ENCODE assay signal across 8 cellular contexts in genomic region chr11:62105611-62106245, GRCh38. TPM values are rescaled to one million over a fixed set of nuclear protein-coding genes. Genes with fewer than 3 reads are reported as not detected.
A peak's percentile ranks its signal among the peaks of the same experiment; 100 is the strongest.
DNase-seq lines count a peak whose midpoint lies in the region; ATAC-seq lines count a peak whose summit lies in the region.

No MANE protein-coding gene starts in this region.

- H3K9me3 Mint-ChIP-seq in activated naive CD8-positive, alpha-beta T cell treated with anti-CD3 and anti-CD28 coated beads, Interleukin-2, amount 10 ng/mL, durations not matched to agents 7 days and 5 days = no peaks in the 10 kb centered on the region
- no peaks in the 10 kb centered on the region for H3K9me3 Mint-ChIP-seq in immature natural killer cell
- peaks cover 0 to 4% of the 10 kb centered on the region in 2 donors for H3K9me3 Mint-ChIP-seq in stimulated activated naive B cell treated with anti-CD40 and anti-IgM and Interleukin-4, amounts not matched to agents 10 μg/mL and 1 μg/mL and 100 μg/mL, for 72 hours

- H3K36me3 Mint-ChIP-seq in activated naive CD8-positive, alpha-beta T cell treated with anti-CD3 and anti-CD28 coated beads, Interleukin-2, amount 10 ng/mL, durations not matched to agents 7 days and 5 days = no peaks in the 10 kb centered on the region
- H3K36me3 Mint-ChIP-seq in immature natural killer cell = no peaks in the 10 kb centered on the region
- H3K36me3 Mint-ChIP-seq in stimulated activated naive B cell treated with anti-CD40 and anti-IgM and Interleukin-4, amounts not matched to agents 10 μg/mL and 1 μg/mL and 100 μg/mL, for 72 hours = no peaks in the 10 kb centered on the region

- peak overlapping the region; percentile 83 for H3K27ac Mint-ChIP-seq in activated naive CD8-positive, alpha-beta T cell treated with anti-CD3 and anti-CD28 coated beads, Interleukin-2, amount 10 ng/mL, durations not matched to agents 7 days and 5 days
- peak overlapping the region; percentile 62 to 96 (median 94) for H3K27ac Mint-ChIP-seq in immature natural killer cell
- no peak overlapping the region for H3K27ac Mint-ChIP-seq in stimulated activated naive B cell treated with anti-CD40 and anti-IgM and Interleukin-4, amounts not matched to agents 10 μg/mL and 1 μg/mL and 100 μg/mL, for 72 hours

- DNase-seq in activated naive CD8-positive, alpha-beta T cell treated with anti-CD3 and anti-CD28 coated beads, Interleukin-2, amount 10 ng/mL, durations not matched to agents 7 days and 5 days = no peak
- DNase-seq in immature natural killer cell = no peak
- no peak for DNase-seq in stimulated activated naive B cell treated with anti-CD40 and anti-IgM and Interleukin-4, amounts not matched to agents 10 μg/mL and 1 μg/mL and 100 μg/mL, for 72 hours
- DNase-seq in NCI-H524 (lab: John Stamatoyannopoulos, UW) = no peak
- no peak for DNase-seq in hypothalamus (lab: John Stamatoyannopoulos, UW)
- no peak for DNase-seq in SIG-M5 (lab: John Stamatoyannopoulos, UW)

- H3K4me3 ChIP-seq in GM08714 (ENCODE audit: low read length) = peak overlapping the region; percentile 9; the same call in 1 of the 2 replicates

- POLR2A ChIA-PET in activated naive CD8-positive, alpha-beta T cell treated with anti-CD3 and anti-CD28 coated beads, Interleukin-2, amount 10 ng/mL, durations not matched to agents 7 days and 5 days (lab: Charles Lee) = interaction anchor here (1.9 kb wide), 1 partner anchor 138 kb away, joined by 6 read pairs; no protein-coding TSS in a partner anchor

- H3K4me3 Mint-ChIP-seq in activated naive CD8-positive, alpha-beta T cell treated with anti-CD3 and anti-CD28 coated beads, Interleukin-2, amount 10 ng/mL, durations not matched to agents 7 days and 5 days = peak overlapping the region; percentile 80
- peak overlapping the region; percentile 74 to 91 (median 87) for H3K4me3 Mint-ChIP-seq in immature natural killer cell
- H3K4me3 Mint-ChIP-seq in stimulated activated naive B cell treated with anti-CD40 and anti-IgM and Interleukin-4, amounts not matched to agents 10 μg/mL and 1 μg/mL and 100 μg/mL, for 72 hours = peak overlapping the region; percentile 57 to 66

- ATAC-seq in activated naive CD8-positive, alpha-beta T cell treated with anti-CD3 and anti-CD28 coated beads, Interleukin-2, amount 10 ng/mL, durations not matched to agents 7 days and 5 days (ENCODE audit: low read depth) = no peak
- ATAC-seq in stimulated activated naive B cell treated with anti-CD40 and anti-IgM and Interleukin-4, amounts not matched to agents 10 μg/mL and 1 μg/mL and 100 μg/mL, for 72 hours (replicated peaks) = no peak
- no peak for ATAC-seq in GM18867 (IDR thresholded peaks at IDR 0.05; ENCODE audit: unreplicated experiment)

- peaks cover 14% of the 10 kb centered on the region for H3K4me1 Mint-ChIP-seq in activated naive CD8-positive, alpha-beta T cell treated with anti-CD3 and anti-CD28 coated beads, Interleukin-2, amount 10 ng/mL, durations not matched to agents 7 days and 5 days
- H3K4me1 Mint-ChIP-seq in immature natural killer cell = peaks cover 18 to 20% of the 10 kb centered on the region in 2 donors
- H3K4me1 Mint-ChIP-seq in stimulated activated naive B cell treated with anti-CD40 and anti-IgM and Interleukin-4, amounts not matched to agents 10 μg/mL and 1 μg/mL and 100 μg/mL, for 72 hours = peaks cover 3 to 6% of the 10 kb centered on the region in 2 donors

- H3K27me3 Mint-ChIP-seq in activated naive CD8-positive, alpha-beta T cell treated with anti-CD3 and anti-CD28 coated beads, Interleukin-2, amount 10 ng/mL, durations not matched to agents 7 days and 5 days = peaks cover 10% of the 10 kb centered on the region
- H3K27me3 Mint-ChIP-seq in immature natural killer cell (ENCODE audit: low read depth in 3 of 3) = peaks cover 0 to under 1% (median 0%) of the 10 kb centered on the region in 3 donors
- H3K27me3 Mint-ChIP-seq in stimulated activated naive B cell treated with anti-CD40 and anti-IgM and Interleukin-4, amounts not matched to agents 10 μg/mL and 1 μg/mL and 100 μg/mL, for 72 hours = peaks cover 6 to 9% of the 10 kb centered on the region in 2 donors

RNA-seq across cellular contexts. Expression of gene INCENP, which starts 18.1 kb away (rescaled TPM):
- total RNA-seq in activated naive CD8-positive, alpha-beta T cell treated with anti-CD3 and anti-CD28 coated beads, Interleukin-2, amount 10 ng/mL, durations not matched to agents 7 days and 5 days = 100 to 1,000 TPM; 142 to 153 TPM
- 1 to 10 TPM; 1.9 to 3.1 (median 2.7) TPM for polyA plus RNA-seq in immature natural killer cell
